8 cellular contexts compared by ENCODE assay signal in genomic region chr11:128467610-128468041, GRCh38.
DNase-seq lines count a peak whose midpoint lies in the region; ATAC-seq and TF ChIP-seq lines count a peak whose summit lies in the region.

No MANE protein-coding gene starts in this region.

- H3K4me1 ChIP-seq in A673 (ENCODE audit: insufficient read depth, low read length, poor library complexity, severe bottlenecking) = no peaks in the 10 kb centered on the region
- H3K4me1 ChIP-seq in Karpas-422 (ENCODE audit: low read length) = peaks cover 54% of the 10 kb centered on the region
- H3K4me1 ChIP-seq in tibial artery = peaks cover 0 to 74% (median 52%) of the 10 kb centered on the region in 4 donors

- H3K9me3 ChIP-seq in A673 (ENCODE audit: low read depth, low read length, poor library complexity, severe bottlenecking) (no peaks in the 10 kb centered on the region), Karpas-422 (ENCODE audit: low read length) (no peaks in the 10 kb centered on the region), tibial artery (no peaks in the 10 kb centered on the region)

- no peak overlapping the region for H3K27ac ChIP-seq in A673 (ENCODE audit: low read depth, low read length, poor library complexity, severe bottlenecking)
- H3K27ac ChIP-seq in Karpas-422 (ENCODE audit: low read length) = peak overlapping the region; percentile 98
- peak overlapping the region; percentile 74 to 88 for H3K27ac ChIP-seq in tibial artery

- in situ Hi-C loops in astrocyte of the spinal cord (cut with HindIII; ENCODE audit: low sequenced_read_pairs) = no loop called here

- no peak overlapping the region for H2AFZ ChIP-seq in Karpas-422 (ENCODE audit: low read length)

- POLR2A ChIA-PET in A673 (lab: Charles Lee; ENCODE audit: low non-redundant PET) = no interaction called here

- no peaks in the 10 kb centered on the region for H3K9me2 ChIP-seq in Karpas-422 (replicated peaks; ENCODE audit: insufficient read depth, low read length)

- ATAC-seq in HG02852 (IDR thresholded peaks at IDR 0.05; ENCODE audit: unreplicated experiment) (no peak), HG03521 (IDR thresholded peaks at IDR 0.05; ENCODE audit: unreplicated experiment) (no peak)

- peaks cover 36% of the 10 kb centered on the region for H3K79me2 ChIP-seq in Karpas-422 (ENCODE audit: low read length)

- peak overlapping the region; percentile 57 for H3K9ac ChIP-seq in Karpas-422 (ENCODE audit: low read length)

- DNase-seq in A673 (ENCODE audit: low spot score) (peak; percentile 24), Karpas-422 (no peak), astrocyte of the spinal cord (ENCODE audit: low read depth, low spot score) (peak; percentile 98), kidney tubule cell (ENCODE audit: low spot score) (peak; percentile 100), tibial artery (peak; percentile 68 to 85), GOT3 (lab: John Stamatoyannopoulos, UW) (no peak)

- no peaks in the 10 kb centered on the region for H3K36me3 ChIP-seq in A673 (ENCODE audit: insufficient read depth, low read length, poor library complexity, severe bottlenecking)
- H3K36me3 ChIP-seq in Karpas-422 (ENCODE audit: insufficient read depth, low read length) = peaks cover 18% of the 10 kb centered on the region
- peaks cover 4 to 9% (median 6%) of the 10 kb centered on the region in 3 donors for H3K36me3 ChIP-seq in tibial artery

- intact Hi-C loops in A673 (cut with micrococcal nuclease; ENCODE audit: unreplicated experiment) = no loop called here
- intact Hi-C loops in tibial artery (cut with DNase I; ENCODE audit: low total_unique reads) = loop anchor here (5.0 kb wide), 1 partner anchor 55 kb away; no protein-coding TSS in a partner anchor

- H3K27me3 ChIP-seq in A673 (replicated peaks; ENCODE audit: insufficient read depth, low read depth, low read length, poor library complexity) (peaks cover 25% of the 10 kb centered on the region), Karpas-422 (ENCODE audit: low read length) (no peaks in the 10 kb centered on the region), tibial artery (no peaks in the 10 kb centered on the region)

- TF ChIP-seq CTCF in A673 (conservative IDR thresholded peaks at IDR 0.05; ENCODE audit: low read depth, low read length) = no peak
- no peak for TF ChIP-seq CTCF in astrocyte of the spinal cord (IDR thresholded peaks at IDR 0.05; ENCODE audit: low read depth, low read length)
- TF ChIP-seq CTCF in tibial artery (IDR thresholded peaks at IDR 0.05) = no peak

- no peak overlapping the region for H3K4me3 ChIP-seq in A673 (ENCODE audit: low read depth, low read length, poor library complexity, severe bottlenecking)
- H3K4me3 ChIP-seq in Karpas-422 (ENCODE audit: low read length) = no peak overlapping the region
- H3K4me3 ChIP-seq in astrocyte of the spinal cord (ENCODE audit: low read depth, low read length) = no peak overlapping the region
- H3K4me3 ChIP-seq in tibial artery = no peak overlapping the region

- peaks cover 12% of the 10 kb centered on the region; the same call in 1 of the 2 replicates for H4K20me1 ChIP-seq in Karpas-422 (ENCODE audit: insufficient read depth, low read depth, low read length)

- CTCF ChIA-PET in A673 (lab: Charles Lee) = no interaction called here

- H3K4me2 ChIP-seq in Karpas-422 (ENCODE audit: low read depth, low read length, poor library complexity, severe bottlenecking) = no peak overlapping the region

- BruUV-seq in A673 (replicated peaks; lab: Mats Ljungman, UMichigan) = no TSS peak

Comparison
In these comparisons a context has a peak if more than half of its experiments do, and no peak if none do; other contexts are left out.
1. DNase-seq: peak in A673 (single experiment), astrocyte of the spinal cord (single experiment), kidney tubule cell (single experiment) and tibial artery (2 of 2); none in Karpas-422 (single experiment) and GOT3 (single experiment).